9 cellular contexts compared by ENCODE assay signal in the genomic region with DNA sequence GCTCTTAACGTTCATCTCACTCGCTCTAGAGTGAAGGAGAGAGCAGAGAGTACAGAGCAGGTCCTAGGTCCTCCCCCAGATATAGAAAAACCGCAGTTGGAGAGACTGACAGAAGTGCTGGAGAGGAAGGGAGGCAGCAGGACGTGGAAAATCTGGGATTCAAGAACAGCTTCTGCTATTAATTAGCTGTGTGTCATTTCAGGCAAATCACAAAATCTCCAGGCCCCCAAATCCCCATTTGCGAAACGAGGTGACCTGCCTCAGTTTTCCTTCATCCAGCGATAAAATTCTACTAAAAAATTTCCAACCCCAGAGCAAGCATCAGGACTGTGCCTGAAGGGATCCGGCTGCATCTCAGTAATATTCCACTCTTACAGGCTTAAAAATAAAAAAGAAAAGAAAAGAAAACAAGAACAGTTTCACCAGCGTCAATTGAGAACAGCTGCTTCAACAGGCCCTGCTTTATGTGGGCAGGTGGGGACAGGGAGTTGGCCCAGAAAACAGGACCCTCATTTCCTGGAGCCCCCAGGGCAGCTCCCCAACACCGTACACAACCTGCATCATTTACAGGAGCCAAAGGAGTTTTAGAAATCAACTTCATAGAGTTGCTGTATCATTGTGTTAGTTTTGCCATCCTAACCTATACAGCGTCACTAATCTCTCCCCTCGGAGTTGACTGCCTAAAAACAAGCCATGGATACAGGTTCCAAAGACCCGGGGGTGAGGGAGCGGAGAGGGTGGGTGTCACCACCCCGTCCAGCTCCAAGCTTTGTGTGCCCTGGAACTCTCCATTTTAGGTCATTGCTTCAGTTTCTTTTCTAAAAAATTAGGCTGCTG. TPM values are rescaled to one million over a fixed set of nuclear protein-coding genes. Genes with fewer than 3 reads are reported as not detected.
DNase-seq lines count a peak whose midpoint lies in the region; ATAC-seq, FAIRE-seq and TF ChIP-seq lines count a peak whose summit lies in the region.
"Had no signal": no experiment of that assay in that cellular context is flagged by ENCODE, and none has a peak within 500 bp of the region (broad histone marks: within the 10 kb centered on the region; RNA-seq: fewer than 3 reads in every experiment).

No MANE protein-coding gene starts in this region.

- H3K27ac ChIP-seq in right atrium auricular region (peak overlapping the region; percentile 95 to 100), small intestine (ENCODE audit: low read depth in 1 of 2, low read length in 1 of 2) (peak overlapping the region; percentile 85 to 99)

- WGBS in small intestine, 3 donors, result 34 to 56% (median 47%) methylated on average over 15 of the region's 15 CpGs

- peaks cover 47% of the 10 kb centered on the region for H3K4me1 Mint-ChIP-seq in WTC11

- H3K27ac Mint-ChIP-seq in WTC11, result peak overlapping the region; percentile 97
- H3K27ac Mint-ChIP-seq: activated B cell treated with CpG ODN at 0.5 μM for 24 hours had no signal

- no peaks in the 10 kb centered on the region for H3K27me3 Mint-ChIP-seq in WTC11 (ENCODE audit: low read depth)
- H3K27me3 Mint-ChIP-seq: activated B cell treated with CpG ODN at 0.5 μM for 24 hours had no signal

- no peaks in the 10 kb centered on the region for H3K27me3 ChIP-seq in right atrium auricular region
- H3K27me3 ChIP-seq in small intestine (ENCODE audit: control insufficient read depth in 2 of 2, insufficient read depth in 2 of 2, low read length in 2 of 2), result no peaks in the 10 kb centered on the region

- POLR2A ChIA-PET in WTC11 (lab: Charles Lee), result interaction anchor here (0.7 to 8.3 kb wide), 17 partner anchors 8 to 180 kb away, joined by 3 to 502 read pairs (median 10); a partner anchor contains a TSS

- peak; percentile 2 for ATAC-seq in HG03159 (IDR thresholded peaks at IDR 0.05; ENCODE audit: unreplicated experiment)
- ATAC-seq in WTC11, result no peak

- no peak for FAIRE-seq in small intestine (lab: Jason Lieb, UNC)

- no peak for TF ChIP-seq CTCF in WTC11 (IDR thresholded peaks at IDR 0.05)
- no peak for TF ChIP-seq CTCF in right atrium auricular region (IDR thresholded peaks at IDR 0.05)

- CTCF ChIA-PET in WTC11 (lab: Charles Lee), result interaction anchor here (0.7 to 4.8 kb wide), 17 partner anchors 8 to 97 kb away, joined by 3 to 47 read pairs (median 4); a partner anchor contains a TSS

- H3K36me3 ChIP-seq in right atrium auricular region, result peaks cover 14% of the 10 kb centered on the region
- H3K36me3 ChIP-seq in small intestine (ENCODE audit: control insufficient read depth in 2 of 2, insufficient read depth in 2 of 2, low read length in 2 of 2), result peaks cover 1 to 2% of the 10 kb centered on the region in 2 donors

- H3K4me3 Mint-ChIP-seq in WTC11, result peak overlapping the region; percentile 63
- H3K4me3 Mint-ChIP-seq: activated B cell treated with CpG ODN at 0.5 μM for 24 hours had no signal

- H3K9me3 Mint-ChIP-seq in WTC11, result no peaks in the 10 kb centered on the region
- H3K9me3 Mint-ChIP-seq: activated B cell treated with CpG ODN at 0.5 μM for 24 hours had no signal

- H3K4me3 ChIP-seq in right atrium auricular region, result peak overlapping the region; percentile 16 to 36
- H3K4me3 ChIP-seq in small intestine (ENCODE audit: low read depth in 1 of 2, low read length in 2 of 2), result peak overlapping the region in 1 of 2 donors; percentile 21

- H3K4me1 ChIP-seq in right atrium auricular region, result peaks cover 0 to 56% of the 10 kb centered on the region in 2 donors
- H3K4me1 ChIP-seq in small intestine (ENCODE audit: control insufficient read depth in 2 of 2, insufficient read depth in 1 of 2, low read depth in 1 of 2, low read length in 1 of 2), result peaks cover 7 to 13% of the 10 kb centered on the region in 2 donors

- H3K9me3 ChIP-seq in right atrium auricular region (no peaks in the 10 kb centered on the region), small intestine (ENCODE audit: control insufficient read depth, low read depth) (no peaks in the 10 kb centered on the region)

- DNase-seq in GM04503 (ENCODE audit: low read depth) (peak; percentile 40), WTC11 (ENCODE audit: low spot score) (no peak), right atrium auricular region (ENCODE audit: low spot score) (no peak), small intestine (no peak), mucosa of gallbladder (ENCODE audit: low spot score) (no peak), glomerular visceral epithelial cell (ENCODE audit: extremely low spot score) (no peak)
- DNase-seq in stimulated activated CD4-positive, alpha-beta T cell treated with anti-CD3 and anti-CD28 coated beads, Interleukin-4, amount 100 ng/mL, for 1 hour, result no peak

- H3K36me3 Mint-ChIP-seq in WTC11, result no peaks in the 10 kb centered on the region

TF ChIP-seq in WTC11, 78 proteins besides CTCF, POLR2A, EP300 and RAD21:
- TF ChIP-seq JUN (CRISPR knock-in tag; IDR thresholded peaks at IDR 0.05) (no peak), ATF1 (CRISPR knock-in tag; IDR thresholded peaks at IDR 0.05) (no peak)

RNA-seq across cellular contexts. Expression of a gene that starts 2.3 kb away (rescaled TPM):
- 1,830 to 2,350 TPM (median 2,261 TPM) in 3 replicates for total RNA-seq in WTC11 (2021)
- 1,000 to 10,000 TPM; 2,120 to 2,577 TPM for total RNA-seq in right atrium auricular region
- 100 to 1,000 TPM; 155 to 454 (median 159) TPM for polyA plus RNA-seq in small intestine
- total RNA-seq in mucosa of gallbladder, result 9,267 TPM

RNA-seq across cellular contexts. Expression of a gene that starts 28.4 kb away (rescaled TPM):
- total RNA-seq in WTC11 (2021) (69.6 to 76.8 TPM (median 73.0 TPM) in 3 replicates), right atrium auricular region (10 to 100 TPM; 71.8 to 89.7 TPM), mucosa of gallbladder (90.1 TPM)
- polyA plus RNA-seq in small intestine, result 10 to 100 TPM; 46.7 to 76.9 (median 74.3) TPM
